ENCODE assay signal across 24 cellular contexts in genomic region chr19:38497907-38498306, GRCh38.
"Had no signal": no experiment of that assay in that cellular context is flagged by ENCODE, and none has a peak within 500 bp of the region (broad histone marks: within the 10 kb centered on the region; RNA-seq: fewer than 3 reads in every experiment).

No MANE protein-coding gene starts in this region.

- DNase-seq: activated CD4-positive, alpha-beta memory T cell treated with anti-CD3 and anti-CD28 coated beads, Interleukin-2, amount 10 ng/mL, durations not matched to agents 7 days and 5 days; activated CD4-positive, alpha-beta T cell treated with anti-CD3 and anti-CD28 coated beads for 36 hours; activated CD4-positive, alpha-beta T cell treated with anti-CD3 and anti-CD28 coated beads, Interleukin-2, amount 50 U/mL, for 1 hour; activated gamma-delta T cell treated with Interleukin-2 at 50 U/mL for 16 hours; activated naive CD4-positive, alpha-beta T cell treated with anti-CD3 and anti-CD28 coated beads, Interleukin-2, amount 10 ng/mL, durations not matched to agents 7 days and 5 days; activated T-cell treated with anti-CD3 and anti-CD28 coated beads for 4 hours; activated T-cell treated with anti-CD3 and anti-CD28 coated beads, Interleukin-2, amount 50 U/mL, for 48 hours; colonic mucosa; Kasumi-1; NCI-H1048; NCI-H146; NCI-H187 treated with DMSO at 0.1 percent for 48 hours; NCI-H2081 treated with DMSO at 0.1 percent for 48 hours; PC-3; SHP77; SW 1271; T1000 had no signal

- H3K36me3 ChIP-seq: ascending aorta, colonic mucosa, SJSA1 had no signal

- H3K27me3 ChIP-seq: ascending aorta, colonic mucosa had no signal

- ATAC-seq: activated CD4-positive, alpha-beta T cell treated with anti-CD3 and anti-CD28 coated beads for 36 hours; PC-3; SK-N-SH treated with all-trans-retinoic acid at 6 μM for 48 hours had no signal

- H3K4me3 ChIP-seq: ascending aorta, colonic mucosa, SJSA1 had no signal

- H3K36me3 Mint-ChIP-seq: activated naive CD4-positive, alpha-beta T cell treated with anti-CD3 and anti-CD28 coated beads, Interleukin-2, amount 10 ng/mL, durations not matched to agents 7 days and 5 days had no signal

- H3K4me3 Mint-ChIP-seq: activated CD4-positive, alpha-beta memory T cell treated with anti-CD3 and anti-CD28 coated beads, Interleukin-2, amount 10 ng/mL, durations not matched to agents 7 days and 5 days; activated CD4-positive, alpha-beta T cell treated with anti-CD3 and anti-CD28 coated beads for 36 hours; activated naive CD4-positive, alpha-beta T cell treated with anti-CD3 and anti-CD28 coated beads, Interleukin-2, amount 10 ng/mL, durations not matched to agents 7 days and 5 days; brain had no signal

- H3K27ac ChIP-seq: ascending aorta, colonic mucosa, SJSA1, VCaP had no signal

- H3K4me1 Mint-ChIP-seq: activated CD4-positive, alpha-beta T cell treated with anti-CD3 and anti-CD28 coated beads for 36 hours; activated naive CD4-positive, alpha-beta T cell treated with anti-CD3 and anti-CD28 coated beads, Interleukin-2, amount 10 ng/mL, durations not matched to agents 7 days and 5 days had no signal

- H3K9me3 ChIP-seq: ascending aorta, colonic mucosa, SJSA1 had no signal

- H3K9me3 Mint-ChIP-seq: activated CD4-positive, alpha-beta memory T cell treated with anti-CD3 and anti-CD28 coated beads, Interleukin-2, amount 10 ng/mL, durations not matched to agents 7 days and 5 days; activated naive CD4-positive, alpha-beta T cell treated with anti-CD3 and anti-CD28 coated beads, Interleukin-2, amount 10 ng/mL, durations not matched to agents 7 days and 5 days; activated T-helper 2 cell treated with anti-CD3 and anti-CD28 coated beads, Interferon-gamma antibody, Interleukin-2, Interleukin-4, amounts not matched to agents 10 μg/mL and 5 μg/mL and 100 μg/mL, durations not matched to agents 14 hours and 24 hours and 36 hours had no signal

- FAIRE-seq: RCC 7860 had no signal

- H3K27me3 Mint-ChIP-seq: activated CD4-positive, alpha-beta T cell treated with anti-CD3 and anti-CD28 coated beads for 36 hours had no signal

- H3K27ac Mint-ChIP-seq: activated CD4-positive, alpha-beta memory T cell treated with anti-CD3 and anti-CD28 coated beads, Interleukin-2, amount 10 ng/mL, durations not matched to agents 7 days and 5 days; activated CD4-positive, alpha-beta T cell treated with anti-CD3 and anti-CD28 coated beads for 36 hours; activated naive CD4-positive, alpha-beta T cell treated with anti-CD3 and anti-CD28 coated beads, Interleukin-2, amount 10 ng/mL, durations not matched to agents 7 days and 5 days; activated T-helper 2 cell treated with anti-CD3 and anti-CD28 coated beads, Interferon-gamma antibody, Interleukin-2, Interleukin-4, amounts not matched to agents 10 μg/mL and 5 μg/mL and 100 μg/mL, durations not matched to agents 14 hours and 24 hours and 36 hours had no signal

- H3K4me1 ChIP-seq: ascending aorta, colonic mucosa, SJSA1 had no signal
